Comparison of ENCODE assay signal across 1 cellular context in genomic region chr10:133520193-133520738, GRCh38.
TF ChIP-seq lines count a peak whose summit lies in the region.

No MANE protein-coding gene starts in this region.

TF ChIP-seq in HEK293, 187 proteins besides CTCF, POLR2A, EP300 and RAD21 (continued from another document):
- TF ChIP-seq PRDM10 (tag by site-specific recombination; IDR thresholded peaks at IDR 0.05): no peak
- TF ChIP-seq ZNF214 (tag by site-specific recombination; IDR thresholded peaks at IDR 0.05; ENCODE audit: borderline replicate concordance): no peak
- peak; percentile 33; the same call in 1 of the 2 replicates for TF ChIP-seq ZNF548 (tag by site-specific recombination; IDR thresholded peaks at IDR 0.05)
- TF ChIP-seq, protein P1, sequence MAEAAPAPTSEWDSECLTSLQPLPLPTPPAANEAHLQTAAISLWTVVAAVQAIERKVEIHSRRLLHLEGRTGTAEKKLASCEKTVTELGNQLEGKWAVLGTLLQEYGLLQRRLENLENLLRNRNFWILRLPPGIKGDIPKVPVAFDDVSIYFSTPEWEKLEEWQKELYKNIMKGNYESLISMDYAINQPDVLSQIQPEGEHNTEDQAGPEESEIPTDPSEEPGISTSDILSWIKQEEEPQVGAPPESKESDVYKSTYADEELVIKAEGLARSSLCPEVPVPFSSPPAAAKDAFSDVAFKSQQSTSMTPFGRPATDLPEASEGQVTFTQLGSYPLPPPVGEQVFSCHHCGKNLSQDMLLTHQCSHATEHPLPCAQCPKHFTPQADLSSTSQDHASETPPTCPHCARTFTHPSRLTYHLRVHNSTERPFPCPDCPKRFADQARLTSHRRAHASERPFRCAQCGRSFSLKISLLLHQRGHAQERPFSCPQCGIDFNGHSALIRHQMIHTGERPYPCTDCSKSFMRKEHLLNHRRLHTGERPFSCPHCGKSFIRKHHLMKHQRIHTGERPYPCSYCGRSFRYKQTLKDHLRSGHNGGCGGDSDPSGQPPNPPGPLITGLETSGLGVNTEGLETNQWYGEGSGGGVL (tag by site-specific recombination; IDR thresholded peaks at IDR 0.05): no peak
- TF ChIP-seq GLI4 (tag by site-specific recombination; IDR thresholded peaks at IDR 0.05): no peak
- no peak for TF ChIP-seq ZNF221 (tag by site-specific recombination; IDR thresholded peaks at IDR 0.05; ENCODE audit: borderline replicate concordance)
- TF ChIP-seq KLF16 (tag by site-specific recombination; IDR thresholded peaks at IDR 0.05): 0 out of 2 replicates have a peak, but pooled peaks have one; percentile 37
- no peak for TF ChIP-seq ZNF404 (tag by site-specific recombination; IDR thresholded peaks at IDR 0.05)
- no peak for TF ChIP-seq ZNF175 (tag by site-specific recombination; IDR thresholded peaks at IDR 0.05)
- no peak for TF ChIP-seq ZNF623 (tag by site-specific recombination; IDR thresholded peaks at IDR 0.05)
- peak; percentile 27 for TF ChIP-seq SETDB1 (IDR thresholded peaks at IDR 0.05; ENCODE audit: insufficient read length, low read length)
- TF ChIP-seq HOXD13 (CRISPR knock-in tag; IDR thresholded peaks at IDR 0.05; ENCODE audit: borderline replicate concordance): no peak
- no peak for TF ChIP-seq ZNF146 (tag by site-specific recombination; IDR thresholded peaks at IDR 0.05)
- TF ChIP-seq OVOL3 (tag by site-specific recombination; IDR thresholded peaks at IDR 0.05): no peak
- no peak for TF ChIP-seq ZNF366 (tag by site-specific recombination; conservative IDR thresholded peaks at IDR 0.05)
- TF ChIP-seq ZNF629 (tag by site-specific recombination; IDR thresholded peaks at IDR 0.05): 0 out of 2 replicates have a peak, but pooled peaks have one; percentile 58
- no peak for TF ChIP-seq ZNF280C (tag by site-specific recombination; IDR thresholded peaks at IDR 0.05)
- TF ChIP-seq ZNF585B (tag by site-specific recombination; IDR thresholded peaks at IDR 0.05): no peak
- 0 out of 2 replicates have a peak, but pooled peaks have one; percentile 34 for TF ChIP-seq ZNF777 (tag by site-specific recombination; IDR thresholded peaks at IDR 0.05; ENCODE audit: borderline replicate concordance)
- TF ChIP-seq BCL11A (tag by site-specific recombination; IDR thresholded peaks at IDR 0.05; ENCODE audit: low read depth): no peak
- TF ChIP-seq GLI2 (tag by site-specific recombination; IDR thresholded peaks at IDR 0.05; ENCODE audit: borderline replicate concordance, low read depth): no peak
- no peak for TF ChIP-seq ZBTB1 (tag by site-specific recombination; IDR thresholded peaks at IDR 0.05)
- TF ChIP-seq ZNF239 (tag by site-specific recombination; IDR thresholded peaks at IDR 0.05): no peak
- TF ChIP-seq, protein P2, sequence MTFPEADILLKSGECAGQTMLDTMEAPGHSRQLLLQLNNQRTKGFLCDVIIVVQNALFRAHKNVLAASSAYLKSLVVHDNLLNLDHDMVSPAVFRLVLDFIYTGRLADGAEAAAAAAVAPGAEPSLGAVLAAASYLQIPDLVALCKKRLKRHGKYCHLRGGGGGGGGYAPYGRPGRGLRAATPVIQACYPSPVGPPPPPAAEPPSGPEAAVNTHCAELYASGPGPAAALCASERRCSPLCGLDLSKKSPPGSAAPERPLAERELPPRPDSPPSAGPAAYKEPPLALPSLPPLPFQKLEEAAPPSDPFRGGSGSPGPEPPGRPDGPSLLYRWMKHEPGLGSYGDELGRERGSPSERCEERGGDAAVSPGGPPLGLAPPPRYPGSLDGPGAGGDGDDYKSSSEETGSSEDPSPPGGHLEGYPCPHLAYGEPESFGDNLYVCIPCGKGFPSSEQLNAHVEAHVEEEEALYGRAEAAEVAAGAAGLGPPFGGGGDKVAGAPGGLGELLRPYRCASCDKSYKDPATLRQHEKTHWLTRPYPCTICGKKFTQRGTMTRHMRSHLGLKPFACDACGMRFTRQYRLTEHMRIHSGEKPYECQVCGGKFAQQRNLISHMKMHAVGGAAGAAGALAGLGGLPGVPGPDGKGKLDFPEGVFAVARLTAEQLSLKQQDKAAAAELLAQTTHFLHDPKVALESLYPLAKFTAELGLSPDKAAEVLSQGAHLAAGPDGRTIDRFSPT (tag by site-specific recombination; IDR thresholded peaks at IDR 0.05): peak; percentile 84
- no peak for TF ChIP-seq ZNF529 (tag by site-specific recombination; IDR thresholded peaks at IDR 0.05; ENCODE audit: insufficient replicate concordance)
- no peak for TF ChIP-seq ZSCAN18 (tag by site-specific recombination; IDR thresholded peaks at IDR 0.05)
- TF ChIP-seq KLF8 (tag by site-specific recombination; IDR thresholded peaks at IDR 0.05): peak; percentile 55; the same call in 1 of the 2 replicates
- no peak for TF ChIP-seq ZNF350 (tag by site-specific recombination; IDR thresholded peaks at IDR 0.05)
- TF ChIP-seq ZNF677 (tag by site-specific recombination; IDR thresholded peaks at IDR 0.05): no peak
- no peak for TF ChIP-seq ZNF426 (tag by site-specific recombination; IDR thresholded peaks at IDR 0.05)
- TF ChIP-seq GLIS2 (tag by site-specific recombination; IDR thresholded peaks at IDR 0.05): peak; percentile 45
- no peak for TF ChIP-seq ZNF391 (tag by site-specific recombination; IDR thresholded peaks at IDR 0.05; ENCODE audit: borderline replicate concordance, low read depth)
- no peak for TF ChIP-seq ZNF274 (IDR thresholded peaks at IDR 0.05; ENCODE audit: low read length)
- no peak for TF ChIP-seq ZNF274 (tag by site-specific recombination; IDR thresholded peaks at IDR 0.05; ENCODE audit: borderline replicate concordance)
- no peak for TF ChIP-seq ZNF132 (tag by site-specific recombination; IDR thresholded peaks at IDR 0.05; ENCODE audit: borderline replicate concordance)
- no peak for TF ChIP-seq ZNF211 (tag by site-specific recombination; IDR thresholded peaks at IDR 0.05; ENCODE audit: low read depth)
- TF ChIP-seq ZNF416 (tag by site-specific recombination; IDR thresholded peaks at IDR 0.05): no peak
- TF ChIP-seq ZNF658 (tag by site-specific recombination; IDR thresholded peaks at IDR 0.05): no peak
- TF ChIP-seq ZNF114 (tag by site-specific recombination; IDR thresholded peaks at IDR 0.05): no peak
- TF ChIP-seq SCRT2 (tag by site-specific recombination; IDR thresholded peaks at IDR 0.05): no peak
- peak; percentile 65 for TF ChIP-seq YY1 (tag by site-specific recombination; IDR thresholded peaks at IDR 0.05)
- TF ChIP-seq ZBTB20 (tag by site-specific recombination; IDR thresholded peaks at IDR 0.05): peak; percentile 44; the same call in 1 of the 2 replicates
- TF ChIP-seq ZNF843 (tag by site-specific recombination; IDR thresholded peaks at IDR 0.05): no peak
- TF ChIP-seq ZNF768 (tag by site-specific recombination; IDR thresholded peaks at IDR 0.05): no peak
- TF ChIP-seq ZNF701 (tag by site-specific recombination; IDR thresholded peaks at IDR 0.05): no peak
- TF ChIP-seq, protein P3, sequence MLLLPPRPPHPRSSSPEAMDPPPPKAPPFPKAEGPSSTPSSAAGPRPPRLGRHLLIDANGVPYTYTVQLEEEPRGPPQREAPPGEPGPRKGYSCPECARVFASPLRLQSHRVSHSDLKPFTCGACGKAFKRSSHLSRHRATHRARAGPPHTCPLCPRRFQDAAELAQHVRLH (tag by site-specific recombination; IDR thresholded peaks at IDR 0.05): no peak
- peak; percentile 31 for TF ChIP-seq ZNF654 (tag by site-specific recombination; IDR thresholded peaks at IDR 0.05; ENCODE audit: low read depth)
- TF ChIP-seq ZNF248 (tag by site-specific recombination; IDR thresholded peaks at IDR 0.05): no peak
- TF ChIP-seq EGR2 (tag by site-specific recombination; IDR thresholded peaks at IDR 0.05; ENCODE audit: low read depth): no peak
- no peak for TF ChIP-seq RBAK (tag by site-specific recombination; IDR thresholded peaks at IDR 0.05)
- TF ChIP-seq ZNF776 (tag by site-specific recombination; IDR thresholded peaks at IDR 0.05; ENCODE audit: borderline replicate concordance): no peak
- TF ChIP-seq ZNF394 (tag by site-specific recombination; IDR thresholded peaks at IDR 0.05; ENCODE audit: borderline replicate concordance): no peak; the same call in 1 of the 2 replicates
- TF ChIP-seq, protein P4, sequence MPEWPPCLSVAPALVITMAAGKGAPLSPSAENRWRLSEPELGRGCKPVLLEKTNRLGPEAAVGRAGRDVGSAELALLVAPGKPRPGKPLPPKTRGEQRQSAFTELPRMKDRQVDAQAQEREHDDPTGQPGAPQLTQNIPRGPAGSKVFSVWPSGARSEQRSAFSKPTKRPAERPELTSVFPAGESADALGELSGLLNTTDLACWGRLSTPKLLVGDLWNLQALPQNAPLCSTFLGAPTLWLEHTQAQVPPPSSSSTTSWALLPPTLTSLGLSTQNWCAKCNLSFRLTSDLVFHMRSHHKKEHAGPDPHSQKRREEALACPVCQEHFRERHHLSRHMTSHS (tag by site-specific recombination; IDR thresholded peaks at IDR 0.05): no peak
